30 cellular contexts compared by ENCODE assay signal in the genomic region with DNA sequence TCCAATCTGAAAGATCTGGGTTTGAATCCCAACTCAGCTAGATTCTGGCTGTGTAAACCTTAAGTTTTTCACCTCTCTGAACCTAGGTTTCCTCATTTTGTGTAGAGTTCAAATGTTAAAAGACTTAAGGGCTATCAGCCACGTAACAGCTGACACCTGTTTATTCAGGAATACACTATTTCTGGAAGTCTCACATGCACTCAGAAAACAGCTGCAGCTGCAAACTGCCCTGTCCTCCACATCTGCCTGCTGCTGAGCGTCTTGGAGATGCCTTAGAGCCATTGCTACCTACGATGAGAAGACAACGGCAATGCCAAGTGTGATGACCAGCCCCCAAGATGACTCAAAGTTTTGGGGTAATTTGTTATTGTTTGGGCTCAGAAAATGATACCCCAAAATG. TPM values are rescaled to one million over a fixed set of nuclear protein-coding genes. Genes with fewer than 3 reads are reported as not detected.
"Had no signal": no experiment of that assay in that cellular context is flagged by ENCODE, and none has a peak within 500 bp of the region (broad histone marks: within the 10 kb centered on the region; RNA-seq: fewer than 3 reads in every experiment).

No MANE protein-coding gene starts in this region.

- H3K27me3 ChIP-seq: colonic mucosa, upper lobe of left lung had no signal

- H3K9me3 ChIP-seq: colonic mucosa, esophagus squamous epithelium, lower lobe of right lung, psoas muscle, sigmoid colon, spleen, thoracic aorta, tibial nerve, upper lobe of left lung had no signal

- ATAC-seq: left colon; left ventricle myocardium superior; lower lobe of right lung; natural killer cell treated with Interleukin-12 subunit alpha and Interleukin-12 subunit beta and Interleukin-15 and Interleukin-18, amount 100 ng/mL, for 72 hours; psoas muscle; right cardiac atrium; stimulated activated memory B cell treated with anti-CD40 and anti-IgM and Interleukin-4, amounts not matched to agents 10 μg/mL and 1 μg/mL and 100 μg/mL, for 72 hours; stimulated activated naive CD8-positive, alpha-beta T cell treated with anti-CD3 and anti-CD28 coated beads, Interleukin-15, Interleukin-2, amounts not matched to agents 100 U/mL and 50 U/mL, for 24 hours had no signal

- DNase-seq: colonic mucosa; effector CD8-positive, alpha-beta T cell; esophagus squamous epithelium; foreskin melanocyte; hypothalamus; immature natural killer cell; islet precursor cell; kidney glomerular epithelial cell; left colon; left ventricle myocardium superior; lower lobe of right lung; naive B cell; nucleus accumbens; posterior cingulate gyrus; psoas muscle; right cardiac atrium; sigmoid colon; spleen; stimulated activated CD4-positive, alpha-beta T cell treated with anti-CD3 and anti-CD28 coated beads, Interleukin-4, amount 100 ng/mL, for 4 hours; stimulated activated naive CD8-positive, alpha-beta T cell treated with anti-CD3 and anti-CD28 coated beads, Interleukin-15, Interleukin-2, amounts not matched to agents 100 U/mL and 50 U/mL, for 24 hours; substantia nigra had no signal

- FAIRE-seq: endothelial cell of umbilical vein, urothelium cell line had no signal

- H3K4me3 ChIP-seq: colonic mucosa, esophagus squamous epithelium, lower lobe of right lung, psoas muscle, sigmoid colon, skin epidermis, spleen, thoracic aorta, tibial nerve, upper lobe of left lung had no signal

- H3K27ac ChIP-seq: colonic mucosa, esophagus squamous epithelium, lower lobe of right lung, psoas muscle, sigmoid colon, skin epidermis, spleen, thoracic aorta, tibial nerve, upper lobe of left lung had no signal

- H3K36me3 ChIP-seq: colonic mucosa, esophagus squamous epithelium, lower lobe of right lung, sigmoid colon, spleen, thoracic aorta, tibial nerve, upper lobe of left lung had no signal

- H3K4me1 ChIP-seq: colonic mucosa, esophagus squamous epithelium, lower lobe of right lung, psoas muscle, sigmoid colon, spleen, tibial nerve, upper lobe of left lung had no signal

RNA-seq across cellular contexts. Expression of gene FJX1, which starts 37.6 kb away (rescaled TPM):
- total RNA-seq: mononuclear cell had no signal
- polyA plus RNA-seq: immature natural killer cell had no signal
